In genomic region chr1:64917907-64918306, GRCh38 we compare ENCODE assay signal across 13 cellular contexts. TPM values are rescaled to one million over a fixed set of nuclear protein-coding genes. Genes with fewer than 3 reads are reported as not detected.
A peak's percentile ranks its signal among the peaks of the same experiment; 100 is the strongest.
DNase-seq lines count a peak whose midpoint lies in the region; ATAC-seq and TF ChIP-seq lines count a peak whose summit lies in the region.
"Had no signal": no experiment of that assay in that cellular context is flagged by ENCODE, and none has a peak within 500 bp of the region (broad histone marks: within the 10 kb centered on the region; RNA-seq: fewer than 3 reads in every experiment).

No MANE protein-coding gene starts in this region.

- no peaks in the 10 kb centered on the region for H3K27me3 ChIP-seq in heart left ventricle
- H3K27me3 ChIP-seq in upper lobe of left lung, result no peaks in the 10 kb centered on the region
- no peaks in the 10 kb centered on the region for H3K27me3 ChIP-seq in adrenal gland
- H3K27me3 ChIP-seq: cardiac muscle cell, sigmoid colon had no signal

- H3K4me1 ChIP-seq in heart left ventricle (peaks cover 13 to 91% (median 67%) of the 10 kb centered on the region in 12 donors), mesodermal cell (ENCODE audit: control insufficient read depth, insufficient read depth, low read length, poor library complexity, severe bottlenecking) (peaks cover 34% of the 10 kb centered on the region), upper lobe of left lung (peaks cover 59 to 61% (median 59%) of the 10 kb centered on the region in 4 donors), adrenal gland (replicated peaks in 1 of 2) (peaks cover 21 to 49% of the 10 kb centered on the region in 2 donors)

- no peak for TF ChIP-seq EP300 in upper lobe of left lung (IDR thresholded peaks at IDR 0.05)

- no peak overlapping the region for H3K4me3 ChIP-seq in heart left ventricle
- H3K4me3 ChIP-seq in mesodermal cell (ENCODE audit: extremely low read depth, insufficient read depth, low read length, poor library complexity, severe bottlenecking), result no peak overlapping the region
- no peak overlapping the region for H3K4me3 ChIP-seq in upper lobe of left lung
- H3K4me3 ChIP-seq in adrenal gland, result no peak overlapping the region
- H3K4me3 ChIP-seq: cardiac muscle cell, GM23338, sigmoid colon had no signal

- H3K9me3 ChIP-seq in heart left ventricle, result no peaks in the 10 kb centered on the region
- H3K9me3 ChIP-seq in mesodermal cell (ENCODE audit: control insufficient read depth, low read length), result no peaks in the 10 kb centered on the region
- H3K9me3 ChIP-seq in upper lobe of left lung, result no peaks in the 10 kb centered on the region
- H3K9me3 ChIP-seq in adrenal gland (replicated peaks in 1 of 3), result no peaks in the 10 kb centered on the region
- H3K9me3 ChIP-seq: sigmoid colon had no signal

- DNase-seq in heart left ventricle (no peak), Right ventricle myocardium inferior (ENCODE audit: missing footprints) (no peak), upper lobe of left lung (no peak), adrenal gland (no peak)
- DNase-seq in activated naive CD8-positive, alpha-beta T cell treated with anti-CD3 and anti-CD28 coated beads, Interleukin-2, amount 50 U/mL, for 24 hours, result no peak
- no peak for DNase-seq in activated T-helper 1 cell treated with anti-CD3 and anti-CD28 coated beads, Interleukin-12 subunit alpha, Interleukin-12 subunit beta, Interleukin-2, Interleukin-4 antibody, amounts not matched to agents 30 ng/mL and 10 ng/mL and 1 ng/mL, durations not matched to agents 14 hours and 24 hours and 36 hours (ENCODE audit: low spot score)
- DNase-seq: activated CD8-positive, alpha-beta memory T cell treated with anti-CD3 and anti-CD28 coated beads, Interleukin-2, amount 50 U/mL, for 48 hours; NCI-H2081 had no signal

- no peak for TF ChIP-seq CTCF in heart left ventricle (IDR thresholded peaks at IDR 0.05)
- no peak for TF ChIP-seq CTCF in upper lobe of left lung (IDR thresholded peaks at IDR 0.05)
- TF ChIP-seq CTCF in adrenal gland (IDR thresholded peaks at IDR 0.05), result no peak

- peak overlapping the region; percentile 65 for H3K27ac Mint-ChIP-seq in activated naive CD8-positive, alpha-beta T cell treated with anti-CD3 and anti-CD28 coated beads, Interleukin-2, amount 50 U/mL, for 24 hours
- no peak overlapping the region for H3K27ac Mint-ChIP-seq in activated T-helper 1 cell treated with anti-CD3 and anti-CD28 coated beads, Interleukin-12 subunit alpha, Interleukin-12 subunit beta, Interleukin-2, Interleukin-4 antibody, amounts not matched to agents 30 ng/mL and 10 ng/mL and 1 ng/mL, durations not matched to agents 14 hours and 24 hours and 36 hours
- H3K27ac Mint-ChIP-seq: GM23338 had no signal

- H3K27me3 Mint-ChIP-seq in activated naive CD8-positive, alpha-beta T cell treated with anti-CD3 and anti-CD28 coated beads, Interleukin-2, amount 50 U/mL, for 24 hours, result no peaks in the 10 kb centered on the region
- H3K27me3 Mint-ChIP-seq in activated T-helper 1 cell treated with anti-CD3 and anti-CD28 coated beads, Interleukin-12 subunit alpha, Interleukin-12 subunit beta, Interleukin-2, Interleukin-4 antibody, amounts not matched to agents 30 ng/mL and 10 ng/mL and 1 ng/mL, durations not matched to agents 14 hours and 24 hours and 36 hours (ENCODE audit: insufficient read depth), result no peaks in the 10 kb centered on the region

- intact Hi-C loops in heart left ventricle (cut with DNase I) (loop anchor here in 1 of 10 donors (2.0 kb wide), 1 partner anchor 47 kb away; no protein-coding TSS in a partner anchor), Right ventricle myocardium inferior (cut with DNase I) (no loop called here), adrenal gland (cut with DNase I) (no loop called here)
- intact Hi-C loops in activated T-helper 1 cell treated with anti-CD3 and anti-CD28 coated beads, Interleukin-12 subunit alpha, Interleukin-12 subunit beta, Interleukin-2, Interleukin-4 antibody, amounts not matched to agents 30 ng/mL and 10 ng/mL and 1 ng/mL, durations not matched to agents 14 hours and 24 hours and 36 hours (cut with micrococcal nuclease), result no loop called here

- no peak overlapping the region for H3K4me3 Mint-ChIP-seq in activated naive CD8-positive, alpha-beta T cell treated with anti-CD3 and anti-CD28 coated beads, Interleukin-2, amount 50 U/mL, for 24 hours
- no peak overlapping the region for H3K4me3 Mint-ChIP-seq in activated T-helper 1 cell treated with anti-CD3 and anti-CD28 coated beads, Interleukin-12 subunit alpha, Interleukin-12 subunit beta, Interleukin-2, Interleukin-4 antibody, amounts not matched to agents 30 ng/mL and 10 ng/mL and 1 ng/mL, durations not matched to agents 14 hours and 24 hours and 36 hours
- H3K4me3 Mint-ChIP-seq: GM23338 had no signal

- no peaks in the 10 kb centered on the region for H3K36me3 ChIP-seq in heart left ventricle
- no peaks in the 10 kb centered on the region for H3K36me3 ChIP-seq in mesodermal cell (ENCODE audit: control insufficient read depth, insufficient read depth, low read length)
- H3K36me3 ChIP-seq in upper lobe of left lung, result no peaks in the 10 kb centered on the region
- H3K36me3 ChIP-seq in adrenal gland (replicated peaks in 1 of 2), result no peaks in the 10 kb centered on the region
- H3K36me3 ChIP-seq: cardiac muscle cell, sigmoid colon had no signal

- peaks cover 92% of the 10 kb centered on the region for H3K4me1 Mint-ChIP-seq in activated naive CD8-positive, alpha-beta T cell treated with anti-CD3 and anti-CD28 coated beads, Interleukin-2, amount 50 U/mL, for 24 hours
- peaks cover 71% of the 10 kb centered on the region for H3K4me1 Mint-ChIP-seq in activated T-helper 1 cell treated with anti-CD3 and anti-CD28 coated beads, Interleukin-12 subunit alpha, Interleukin-12 subunit beta, Interleukin-2, Interleukin-4 antibody, amounts not matched to agents 30 ng/mL and 10 ng/mL and 1 ng/mL, durations not matched to agents 14 hours and 24 hours and 36 hours (ENCODE audit: low read depth)

- peak in 1 of 4 donors; percentile 4 for ATAC-seq in heart left ventricle
- ATAC-seq in Right ventricle myocardium inferior, result no peak
- no peak for ATAC-seq in activated naive CD8-positive, alpha-beta T cell treated with anti-CD3 and anti-CD28 coated beads, Interleukin-2, amount 50 U/mL, for 24 hours
- no peak for ATAC-seq in upper lobe of left lung (ENCODE audit: low FRiP score in 2 of 2)
- ATAC-seq in GM18907 (IDR thresholded peaks at IDR 0.05; ENCODE audit: unreplicated experiment), result no peak

- TF ChIP-seq POLR2A in heart left ventricle (IDR thresholded peaks at IDR 0.05), result no peak
- TF ChIP-seq POLR2A in upper lobe of left lung (IDR thresholded peaks at IDR 0.05), result no peak
- no peak for TF ChIP-seq POLR2A in adrenal gland (IDR thresholded peaks at IDR 0.05)

- H3K36me3 Mint-ChIP-seq in activated naive CD8-positive, alpha-beta T cell treated with anti-CD3 and anti-CD28 coated beads, Interleukin-2, amount 50 U/mL, for 24 hours (ENCODE audit: low read depth), result peaks cover 2% of the 10 kb centered on the region
- H3K36me3 Mint-ChIP-seq in activated T-helper 1 cell treated with anti-CD3 and anti-CD28 coated beads, Interleukin-12 subunit alpha, Interleukin-12 subunit beta, Interleukin-2, Interleukin-4 antibody, amounts not matched to agents 30 ng/mL and 10 ng/mL and 1 ng/mL, durations not matched to agents 14 hours and 24 hours and 36 hours (ENCODE audit: low read depth), result peaks cover 11% of the 10 kb centered on the region

- H3K27ac ChIP-seq in heart left ventricle, result peak overlapping the region in 9 of 12 donors; percentile 13 to 76 (median 31)
- peak overlapping the region; percentile 65 for H3K27ac ChIP-seq in mesodermal cell (ENCODE audit: low read depth, low read length, severe bottlenecking)
- H3K27ac ChIP-seq in upper lobe of left lung, result peak overlapping the region; percentile 26 to 64 (median 57)
- peak overlapping the region in 1 of 5 donors; percentile 27 for H3K27ac ChIP-seq in adrenal gland
- H3K27ac ChIP-seq: cardiac muscle cell had no signal

- no peaks in the 10 kb centered on the region for H3K9me3 Mint-ChIP-seq in activated naive CD8-positive, alpha-beta T cell treated with anti-CD3 and anti-CD28 coated beads, Interleukin-2, amount 50 U/mL, for 24 hours
- no peaks in the 10 kb centered on the region for H3K9me3 Mint-ChIP-seq in activated T-helper 1 cell treated with anti-CD3 and anti-CD28 coated beads, Interleukin-12 subunit alpha, Interleukin-12 subunit beta, Interleukin-2, Interleukin-4 antibody, amounts not matched to agents 30 ng/mL and 10 ng/mL and 1 ng/mL, durations not matched to agents 14 hours and 24 hours and 36 hours
- H3K9me3 Mint-ChIP-seq: GM23338 had no signal

RNA-seq across cellular contexts. Expression of gene JAK1, which starts 48.4 kb away (rescaled TPM):
- 100 to 1,000 TPM in 4 of 9 donors, 10 to 100 TPM in 5; 85.6 to 189 (median 96.5) TPM for total RNA-seq in heart left ventricle
- polyA plus RNA-seq in heart left ventricle, result 10 to 100 TPM; 20.5 to 73.7 TPM
- total RNA-seq in Right ventricle myocardium inferior, result 87.3 TPM
- polyA plus RNA-seq in mesodermal cell (2013, experiment 1 of 2), result 57.4 TPM
- 53.1 TPM for polyA plus RNA-seq in mesodermal cell (2013, experiment 2 of 2)
- 100 to 1,000 TPM; 156 to 191 (median 167) TPM for total RNA-seq in upper lobe of left lung
- 100 to 1,000 TPM in 5 of 8 donors, 10 to 100 TPM in 3; 58.0 to 155 (median 114) TPM for total RNA-seq in adrenal gland
- 10 to 100 TPM; 23.4 to 59.5 (median 32.9) TPM for polyA plus RNA-seq in adrenal gland
- total RNA-seq in activated T-helper 1 cell treated with anti-CD3 and anti-CD28 coated beads, Interleukin-12 subunit alpha, Interleukin-12 subunit beta, Interleukin-2, Interleukin-4 antibody, amounts not matched to agents 30 ng/mL and 10 ng/mL and 1 ng/mL, durations not matched to agents 14 hours and 24 hours and 36 hours, result 102 TPM in 2 replicates
